9 cellular contexts compared by ENCODE assay signal in the genomic region with DNA sequence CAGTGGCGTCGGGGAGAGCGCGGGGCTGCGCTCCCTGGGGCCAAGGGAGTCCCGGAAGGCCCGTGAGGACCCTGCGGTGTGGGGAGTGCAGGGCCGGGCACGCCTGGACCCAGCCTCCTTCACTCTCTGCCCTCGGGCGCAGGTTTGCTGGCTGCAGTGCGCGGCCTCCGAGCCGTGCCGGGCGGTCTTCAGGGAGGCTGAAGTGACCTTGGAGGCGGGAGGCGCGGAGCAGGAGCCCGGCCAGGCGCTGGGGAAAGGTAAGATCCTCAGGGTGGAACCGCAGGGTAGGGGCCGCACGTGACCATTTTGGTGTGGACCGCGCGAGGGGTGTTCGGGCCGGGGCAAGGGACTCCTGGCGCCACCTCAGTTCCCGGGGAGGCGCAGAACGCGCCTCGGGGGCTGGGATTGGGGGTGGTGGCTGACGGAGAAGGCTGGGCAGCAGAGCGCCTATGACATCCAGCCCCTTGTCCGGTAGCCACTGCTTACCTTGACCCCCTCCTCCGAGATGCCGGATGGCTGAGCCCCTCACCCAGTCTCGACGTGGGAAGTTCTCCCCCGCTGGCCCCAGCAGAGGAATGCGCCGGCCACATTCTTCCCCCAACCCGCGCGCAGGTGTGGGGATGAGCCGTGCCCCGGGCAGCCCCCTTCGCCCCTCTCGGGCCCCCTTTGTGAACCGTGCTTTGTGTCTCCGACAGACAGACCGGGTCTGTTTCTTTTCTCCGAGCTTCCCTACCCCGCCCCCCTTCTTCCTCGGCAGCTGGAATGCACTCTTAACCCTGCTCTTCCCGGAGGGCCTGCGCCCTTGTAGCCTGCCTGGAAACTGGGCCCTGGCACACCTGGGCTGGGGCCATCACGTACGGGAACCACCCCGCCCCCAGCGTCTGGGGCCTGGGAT. TPM values are rescaled to one million over a fixed set of nuclear protein-coding genes. Genes with fewer than 3 reads are reported as not detected.
DNase-seq lines count a peak whose midpoint lies in the region; ATAC-seq, FAIRE-seq and TF ChIP-seq lines count a peak whose summit lies in the region.
"Had no signal": no experiment of that assay in that cellular context is flagged by ENCODE, and none has a peak within 500 bp of the region (broad histone marks: within the 10 kb centered on the region; RNA-seq: fewer than 3 reads in every experiment).

No MANE protein-coding gene starts in this region.

- H3K36me3 Mint-ChIP-seq in CD8-positive, alpha-beta memory T cell, result no peaks in the 10 kb centered on the region
- H3K36me3 Mint-ChIP-seq in neural progenitor cell, result no peaks in the 10 kb centered on the region

- no peak overlapping the region for H2BK120ac ChIP-seq in H1 (replicated peaks; ENCODE audit: low read depth, low read length)

- H3K27ac ChIP-seq in CD8-positive, alpha-beta memory T cell (ENCODE audit: low read depth, low read length), result no peak overlapping the region
- peak overlapping the region; percentile 46 for H3K27ac ChIP-seq in H1 (ENCODE audit: low read depth, low read length)
- H3K27ac ChIP-seq in neural progenitor cell, result no peak overlapping the region
- H3K27ac ChIP-seq: heart right ventricle had no signal

- H3K27me3 ChIP-seq in CD8-positive, alpha-beta memory T cell (ENCODE audit: insufficient read depth, low read length, poor library complexity, severe bottlenecking), result peaks cover 51% of the 10 kb centered on the region
- H3K27me3 ChIP-seq in H1 (replicated peaks in 1 of 4; ENCODE audit: control insufficient read depth in 3 of 4, extremely low read depth in 1 of 4, insufficient read depth in 3 of 4, low read length in 3 of 4) (peaks cover 0 to 11% (median 10%) of the 10 kb centered on the region in 4 experiments; a peak in 4 of 7 replicates), neural progenitor cell (peaks cover 44% of the 10 kb centered on the region)

- ATAC-seq in GM19035 (IDR thresholded peaks at IDR 0.05; ENCODE audit: unreplicated experiment) (no peak), GM21526 (IDR thresholded peaks at IDR 0.05; ENCODE audit: low FRiP score, unreplicated experiment) (no peak)

- TF ChIP-seq CTCF in H1 (IDR thresholded peaks at IDR 0.05; ENCODE audit: control extremely low read depth in 1 of 3, insufficient read depth in 1 of 3, low read depth in 1 of 3, low read length in 3 of 3) (no peak), neural progenitor cell (IDR thresholded peaks at IDR 0.05) (no peak)

- 0 out of 2 replicates have a peak overlapping the region, but pooled peaks have one; percentile 27 for H2BK12ac ChIP-seq in H1 (ENCODE audit: low read depth, low read length)

- no peak overlapping the region for H2BK15ac ChIP-seq in H1 (ENCODE audit: low read length)

- POLR2A ChIA-PET in CD8-positive, alpha-beta memory T cell (lab: Charles Lee), result no interaction called here
- POLR2A ChIA-PET in H1 (lab: Charles Lee; ENCODE audit: partially characterized antibody), result interaction anchor here (0.7 to 7.7 kb wide), 22 partner anchors 11 to 684 kb away, joined by 3 to 81 read pairs (median 4); no protein-coding TSS in a partner anchor

- H3K18ac ChIP-seq in H1 (ENCODE audit: extremely low read depth, low read length), result peak overlapping the region; percentile 98

- H2AK5ac ChIP-seq in H1 (ENCODE audit: low read depth, low read length), result no peak overlapping the region

- H3K4me1 Mint-ChIP-seq in CD8-positive, alpha-beta memory T cell, result peaks cover 9 to 27% (median 12%) of the 10 kb centered on the region in 3 donors
- peaks cover 27% of the 10 kb centered on the region for H3K4me1 Mint-ChIP-seq in neural progenitor cell

- peak overlapping the region; percentile 62 for H4K5ac ChIP-seq in H1 (ENCODE audit: insufficient read length, low read depth, low read length)

- peak overlapping the region in 5 of 7 donors; percentile 19 to 89 (median 48) for H3K4me3 Mint-ChIP-seq in CD8-positive, alpha-beta memory T cell
- H3K4me3 Mint-ChIP-seq in neural progenitor cell, result peak overlapping the region; percentile 82

- H3K9ac ChIP-seq in H1 (replicated peaks in 1 of 4; ENCODE audit: extremely low read depth in 1 of 4, low read depth in 3 of 4, low read length in 3 of 4), result peak overlapping the region; percentile 67 to 90 (median 86)
- H3K9ac ChIP-seq in neural progenitor cell, result no peak overlapping the region

- peak in 1 of 2 experiments; percentile 9; a peak in 1 of 3 replicates for TF ChIP-seq EP300 in H1 (IDR thresholded peaks at IDR 0.05; ENCODE audit: borderline replicate concordance in 1 of 2, low read depth in 2 of 2, low read length in 2 of 2)

- H2BK20ac ChIP-seq in H1 (ENCODE audit: low read length), result no peak overlapping the region

- no peaks in the 10 kb centered on the region for H3K9me3 Mint-ChIP-seq in CD8-positive, alpha-beta memory T cell
- no peaks in the 10 kb centered on the region for H3K9me3 Mint-ChIP-seq in neural progenitor cell

- no peak for DNase-seq in CD8-positive, alpha-beta memory T cell
- DNase-seq in LoVo (ENCODE audit: low spot score) (peak; percentile 28), H1 (ENCODE audit: low read depth in 1 of 2, low spot score in 2 of 2) (peak in 1 of 2 experiments; percentile 82), neural progenitor cell (ENCODE audit: low spot score) (peak; percentile 86), NCI-H2029 treated with DMSO at 0.1 percent for 48 hours (lab: John Stamatoyannopoulos, UW) (no peak), NCI-H1930 (lab: John Stamatoyannopoulos, UW) (no peak)
- DNase-seq: heart right ventricle had no signal

- no peak overlapping the region for H3K4ac ChIP-seq in H1 (replicated peaks; ENCODE audit: insufficient read length, low read depth, low read length)

- H3K4me1 ChIP-seq in CD8-positive, alpha-beta memory T cell (ENCODE audit: insufficient read depth, low read length), result peaks cover 13% of the 10 kb centered on the region
- H3K4me1 ChIP-seq in H1 (replicated peaks in 1 of 4; ENCODE audit: control insufficient read depth in 3 of 4, insufficient read depth in 4 of 4, low read length in 3 of 4) (peaks cover 9 to 19% (median 14%) of the 10 kb centered on the region in 4 experiments), neural progenitor cell (peaks cover 31% of the 10 kb centered on the region)

- 2% methylated on average over 27 of the region's 66 CpGs; no CpG with 5 or more reads in 1 of the 2 experiments for WGBS in H1 (ENCODE audit: extremely low coverage in 1 of 2, insufficient coverage in 1 of 2, insufficient read length in 1 of 2, insufficient replicate concordance in 2 of 2, low coverage in 1 of 2, low lambda C conversion rate in 2 of 2, missing lambda C conversion rate in 1 of 2), 2 experiments

- no peaks in the 10 kb centered on the region for H3K36me3 ChIP-seq in CD8-positive, alpha-beta memory T cell (ENCODE audit: insufficient read depth, low read length)
- H3K36me3 ChIP-seq in H1 (ENCODE audit: control insufficient read depth in 2 of 4, insufficient read depth in 4 of 4, low read length in 3 of 4) (peaks cover 0 to 11% (median 0%) of the 10 kb centered on the region in 4 experiments; a peak in 3 of 8 replicates), neural progenitor cell (no peaks in the 10 kb centered on the region)
- H3K36me3 ChIP-seq: heart right ventricle had no signal

- peak in 1 of 2 experiments; percentile 67; a peak in 2 of 3 replicates for TF ChIP-seq POLR2A in H1 (IDR thresholded peaks at IDR 0.05; ENCODE audit: control extremely low read depth in 1 of 2, low read depth in 2 of 2, low read length in 2 of 2)

- H3K23me2 ChIP-seq in H1 (ENCODE audit: low read depth, low read length), result peaks cover 17% of the 10 kb centered on the region

- H3K27ac Mint-ChIP-seq in CD8-positive, alpha-beta memory T cell, result no peak overlapping the region
- no peak overlapping the region for H3K27ac Mint-ChIP-seq in neural progenitor cell

- H4K20me1 ChIP-seq in H1 (replicated peaks in 1 of 2; ENCODE audit: control insufficient read depth in 1 of 2, insufficient read depth in 2 of 2, low read length in 2 of 2), result peaks cover 4 to 6% of the 10 kb centered on the region in 2 experiments
- H4K20me1 ChIP-seq in neural progenitor cell (ENCODE audit: low read depth), result peaks cover 11% of the 10 kb centered on the region

- no peak for FAIRE-seq in H1 (lab: Jason Lieb, UNC)

- peak overlapping the region; percentile 87; the same call in 1 of the 2 replicates for H2BK5ac ChIP-seq in H1 (ENCODE audit: low read depth, low read length)

- peak overlapping the region; percentile 89 for H4K8ac ChIP-seq in H1 (ENCODE audit: extremely low read depth, insufficient read depth, low read length)

- 0 out of 4 replicates have a peak, but pooled peaks of 1 of the 2 experiments have one; percentile 2 for TF ChIP-seq RAD21 in H1 (IDR thresholded peaks at IDR 0.05 in 1 of 2, conservative IDR thresholded peaks at IDR 0.05 in 1 of 2; ENCODE audit: low read depth in 2 of 2, low read length in 2 of 2)

- H4K91ac ChIP-seq in H1 (replicated peaks; ENCODE audit: insufficient read length, low read length), result peak overlapping the region; percentile 69

- no peak overlapping the region for H3K23ac ChIP-seq in H1 (ENCODE audit: insufficient read length)

- H3F3A ChIP-seq in neural progenitor cell (ENCODE audit: low read depth), result peaks cover 50% of the 10 kb centered on the region

- H3K4me2 ChIP-seq in H1 (ENCODE audit: insufficient read depth in 1 of 2, low read depth in 2 of 2, low read length in 2 of 2) (peak overlapping the region; percentile 84 to 98), neural progenitor cell (peak overlapping the region; percentile 96)

- H2AFZ ChIP-seq in H1 (ENCODE audit: low read length) (no peak overlapping the region), neural progenitor cell (replicated peaks) (peak overlapping the region; percentile 72)

- no peak overlapping the region for H3K14ac ChIP-seq in H1 (ENCODE audit: insufficient read length)

- no peaks in the 10 kb centered on the region for H3K9me3 ChIP-seq in CD8-positive, alpha-beta memory T cell (ENCODE audit: low read length)
- no peaks in the 10 kb centered on the region for H3K9me3 ChIP-seq in H1 (ENCODE audit: insufficient read depth in 2 of 2, low read depth in 1 of 2, low read length in 1 of 2)
- H3K9me3 ChIP-seq in neural progenitor cell (ENCODE audit: low read depth), result no peaks in the 10 kb centered on the region
- H3K9me3 ChIP-seq: heart right ventricle had no signal

- CTCF ChIA-PET in CD8-positive, alpha-beta memory T cell (lab: Charles Lee), result no interaction called here
- CTCF ChIA-PET in H1 (lab: Charles Lee; ENCODE audit: partially characterized antibody), result interaction anchor here (0.5 to 1.7 kb wide), 4 partner anchors 8 to 343 kb away, joined by 3 to 16 read pairs (median 3); no protein-coding TSS in a partner anchor

- H3K79me2 ChIP-seq in H1 (ENCODE audit: control insufficient read depth in 1 of 2, insufficient read depth in 2 of 2, low read length in 2 of 2) (peaks cover 18 to 47% of the 10 kb centered on the region in 2 experiments), neural progenitor cell (ENCODE audit: low read depth) (peaks cover 14% of the 10 kb centered on the region)

- H3K79me1 ChIP-seq in H1 (ENCODE audit: low read depth, low read length), result peaks cover 6% of the 10 kb centered on the region; the same call in 1 of the 2 replicates

- peaks cover 61 to 68% of the 10 kb centered on the region in 2 donors for H3K27me3 Mint-ChIP-seq in CD8-positive, alpha-beta memory T cell
- H3K27me3 Mint-ChIP-seq in neural progenitor cell (ENCODE audit: insufficient read depth, low read depth), result peaks cover 25% of the 10 kb centered on the region

- H3K4me3 ChIP-seq in CD8-positive, alpha-beta memory T cell (ENCODE audit: low read length), result no peak overlapping the region
- peak overlapping the region; percentile 90 to 97 (median 90) for H3K4me3 ChIP-seq in H1 (ENCODE audit: extremely low read depth in 1 of 4, insufficient read depth in 2 of 4, low read depth in 3 of 4, low read length in 4 of 4)
- peak overlapping the region; percentile 60 for H3K4me3 ChIP-seq in neural progenitor cell

- peak overlapping the region; percentile 77 for H3K56ac ChIP-seq in H1 (replicated peaks; ENCODE audit: insufficient read length, low read depth, low read length)

RNA-seq across cellular contexts. Expression of a gene that starts 0.6 kb away (rescaled TPM):
- not detected for total RNA-seq in CD8-positive, alpha-beta memory T cell
- 0.14 TPM for polyA plus RNA-seq in CD8-positive, alpha-beta memory T cell
- total RNA-seq in H1 (2021; fragmentation: NEBNext Ultra II Directional; extraction: Animal tissue kit (Norgen Biotek cat#: 25700)), result 142 and 146 TPM in 2 replicates
- 171 and 251 TPM in 2 replicates for polyA plus RNA-seq in H1 (2011; rRNA removed)
- 204 TPM for polyA plus RNA-seq in H1 (2011; cell fraction: cytosol; rRNA removed)
- polyA plus RNA-seq in H1 (2011; cell fraction: nucleus; rRNA removed), result 481 TPM
- polyA plus RNA-seq in H1 (2012, experiment 1 of 2), result 112 to 170 TPM (median 160 TPM) in 4 replicates
- 101 TPM for polyA plus RNA-seq in H1 (2012, experiment 2 of 2)
- 437 TPM for polyA plus RNA-seq in H1 (2013, experiment 1 of 2)
- 385 TPM for polyA plus RNA-seq in H1 (2013, experiment 2 of 2)
- polyA minus RNA-seq in H1 (2011; rRNA and poly(A)+ RNA removed), result 257 and 277 TPM in 2 replicates
- 112 TPM for polyA minus RNA-seq in H1 (2011; cell fraction: cytosol; rRNA and poly(A)+ RNA removed)
- polyA minus RNA-seq in H1 (2011; cell fraction: nucleus; rRNA and poly(A)+ RNA removed), result 87.8 TPM
- 3.9 and 11.0 TPM in 2 replicates for total RNA-seq in neural progenitor cell (ENCODE audit: low replicate concordance)

Comparison
In these comparisons a context has a peak if more than half of its experiments do, and no peak if none do; other contexts are left out.
1. DNase-seq: peak in LoVo (single experiment) and neural progenitor cell (single experiment); none in CD8-positive, alpha-beta memory T cell (0 of 5), NCI-H2029 treated with DMSO at 0.1 percent for 48 hours (single experiment) and NCI-H1930 (0 of 2).
2. RNA of a gene that starts 0.6 kb away (total RNA-seq): 142 to 146 TPM in H1; 3.9 to 11.0 TPM in neural progenitor cell and not detected in CD8-positive, alpha-beta memory T cell; every median in the first group is over 10 times any median in the second.